ENCODE assay signal across 11 cellular contexts in genomic region chr2:132581917-132582316, GRCh38.
DNase-seq lines count a peak whose midpoint lies in the region; ATAC-seq, FAIRE-seq and TF ChIP-seq lines count a peak whose summit lies in the region.
"Had no signal": no experiment of that assay in that cellular context is flagged by ENCODE, and none has a peak within 500 bp of the region (broad histone marks: within the 10 kb centered on the region; RNA-seq: fewer than 3 reads in every experiment).

No MANE protein-coding gene starts in this region.

- no peaks in the 10 kb centered on the region for H3K27me3 ChIP-seq in esophagus muscularis mucosa

- DNase-seq in NCI-H1105 treated with DMSO at 0.1 percent for 48 hours (lab: John Stamatoyannopoulos, UW) (peak; percentile 94), NCI-H524 (lab: John Stamatoyannopoulos, UW) (peak; percentile 41 to 82), esophagus muscularis mucosa (ENCODE audit: extremely low spot score) (peak; percentile 84), urothelium cell line (ENCODE audit: low spot score) (peak; percentile 17), T-helper 1 cell (no peak), AML-193 (lab: John Stamatoyannopoulos, UW) (no peak)
- no peak for DNase-seq in stimulated activated naive CD8-positive, alpha-beta T cell treated with anti-CD3 and anti-CD28 coated beads, Interleukin-15, Interleukin-2, amounts not matched to agents 100 U/mL and 50 U/mL, for 24 hours
- DNase-seq: activated T-cell treated with anti-CD3 and anti-CD28 coated beads, Interleukin-2, amount 50 U/mL, for 24 hours; effector CD4-positive, alpha-beta T cell had no signal

- no peak overlapping the region for H3K4me3 ChIP-seq in esophagus muscularis mucosa
- H3K4me3 ChIP-seq: lung had no signal

- TF ChIP-seq EP300 in esophagus muscularis mucosa (IDR thresholded peaks at IDR 0.05), result no peak

- H3K36me3 ChIP-seq in esophagus muscularis mucosa, result no peaks in the 10 kb centered on the region

- 78% methylated on average over 8 of the region's 8 CpGs for WGBS in esophagus muscularis mucosa

- H3K9me3 ChIP-seq in esophagus muscularis mucosa, result no peaks in the 10 kb centered on the region

- ATAC-seq in stimulated activated naive CD8-positive, alpha-beta T cell treated with anti-CD3 and anti-CD28 coated beads, Interleukin-15, Interleukin-2, amounts not matched to agents 100 U/mL and 50 U/mL, for 24 hours, result no peak

- H3K4me1 ChIP-seq in esophagus muscularis mucosa, result no peaks in the 10 kb centered on the region
- H3K4me1 ChIP-seq: parathyroid adenoma had no signal

- peak; percentile 52 for FAIRE-seq in urothelium cell line (lab: Jason Lieb, UNC)

- no peak overlapping the region for H3K27ac ChIP-seq in esophagus muscularis mucosa (replicated peaks in 1 of 4)
- H3K27ac ChIP-seq: parathyroid adenoma had no signal

- no peak for TF ChIP-seq CTCF in esophagus muscularis mucosa (IDR thresholded peaks at IDR 0.05)

- intact Hi-C loops in esophagus muscularis mucosa (cut with DNase I), result no loop called here

- TF ChIP-seq POLR2A in esophagus muscularis mucosa (IDR thresholded peaks at IDR 0.05; ENCODE audit: low read depth), result no peak

Comparison
In these comparisons a context has a peak if more than half of its experiments do, and no peak if none do; other contexts are left out.
1. DNase-seq: peak in NCI-H1105 treated with DMSO at 0.1 percent for 48 hours (single experiment), NCI-H524 (2 of 2), esophagus muscularis mucosa (single experiment) and urothelium cell line (single experiment); none in stimulated activated naive CD8-positive, alpha-beta T cell treated with anti-CD3 and anti-CD28 coated beads, Interleukin-15, Interleukin-2, amounts not matched to agents 100 U/mL and 50 U/mL, for 24 hours (single experiment), T-helper 1 cell (0 of 5) and AML-193 (0 of 2).